In genomic region chr5:159057426-159057825, GRCh38 we compare ENCODE assay signal across 14 cellular contexts. TPM values are rescaled to one million over a fixed set of nuclear protein-coding genes. Genes with fewer than 3 reads are reported as not detected.
"Had no signal": no experiment of that assay in that cellular context is flagged by ENCODE, and none has a peak within 500 bp of the region (broad histone marks: within the 10 kb centered on the region; RNA-seq: fewer than 3 reads in every experiment).

No MANE protein-coding gene starts in this region.

- H3K4me1 ChIP-seq: right lobe of liver had no signal

- H3K36me3 ChIP-seq: right lobe of liver had no signal

- H3K27me3 ChIP-seq: right lobe of liver had no signal

- ATAC-seq: activated CD4-positive, CD25-positive, alpha-beta regulatory T cell treated with anti-CD3 and anti-CD28 coated beads, Interleukin-2, amount 50 U/mL, for 24 hours; activated CD8-positive, alpha-beta memory T cell treated with anti-CD3 and anti-CD28 coated beads, Interleukin-2, amount 10 ng/mL, durations not matched to agents 7 days and 5 days; left ventricle myocardium superior; right lobe of liver had no signal

- DNase-seq: activated CD4-positive, alpha-beta T cell treated with anti-CD3 and anti-CD28 coated beads, Interleukin-2, amount 50 U/mL, for 4 hours; activated CD8-positive, alpha-beta memory T cell treated with anti-CD3 and anti-CD28 coated beads, Interleukin-2, amount 10 ng/mL, durations not matched to agents 7 days and 5 days; activated effector memory CD4-positive, alpha-beta T cell treated with Interleukin-2 at 50 U/mL for 16 hours; activated T-cell treated with anti-CD3 and anti-CD28 coated beads, Interleukin-2, amount 50 U/mL, for 24 hours; amniotic stem cell; cortex of kidney; effector memory CD4-positive, alpha-beta T cell; kidney; left ventricle myocardium superior; right lobe of liver; stimulated activated naive CD4-positive, alpha-beta T cell; SW 1271 had no signal

- H3K27ac ChIP-seq: right lobe of liver had no signal

- H3K9me3 ChIP-seq: right lobe of liver had no signal

- H3K4me3 ChIP-seq: right lobe of liver had no signal

RNA-seq across cellular contexts. Expression of gene EBF1, which starts 42.3 kb away (rescaled TPM):
- total RNA-seq: bronchial epithelial cell had no signal
